Comparison of ENCODE assay signal across 28 cellular contexts in genomic region chr11:69173925-69174591, GRCh38. TPM values are rescaled to one million over a fixed set of nuclear protein-coding genes. Genes with fewer than 3 reads are reported as not detected.
DNase-seq lines count a peak whose midpoint lies in the region; FAIRE-seq and TF ChIP-seq lines count a peak whose summit lies in the region.
"Had no signal": no experiment of that assay in that cellular context is flagged by ENCODE, and none has a peak within 500 bp of the region (broad histone marks: within the 10 kb centered on the region; RNA-seq: fewer than 3 reads in every experiment).

No MANE protein-coding gene starts in this region.

- no peaks in the 10 kb centered on the region for H3K27me3 ChIP-seq in AG04450 (ENCODE audit: control insufficient read depth, insufficient read depth, low read length)
- H3K27me3 ChIP-seq in bronchial epithelial cell (ENCODE audit: control insufficient read depth, insufficient read depth, low read length), result no peaks in the 10 kb centered on the region
- H3K27me3 ChIP-seq in keratinocyte (ENCODE audit: control insufficient read depth, extremely low read depth, insufficient read depth, low read length), result peaks cover 2% of the 10 kb centered on the region
- H3K27me3 ChIP-seq: adrenal gland had no signal

- H4K20me1 ChIP-seq in keratinocyte (ENCODE audit: control insufficient read depth, extremely low read depth, insufficient read depth, low read length), result no peaks in the 10 kb centered on the region

- CTCF ChIA-PET in AG04450 (lab: Charles Lee), result interaction anchor here (0.7 kb wide), 1 partner anchor 471 kb away, joined by 3 read pairs; no protein-coding TSS in a partner anchor

- H3K9me3 ChIP-seq in AG04450 (ENCODE audit: control insufficient read depth, insufficient read depth, low read length) (peaks cover 19% of the 10 kb centered on the region), keratinocyte (ENCODE audit: control insufficient read depth, low read depth, low read length) (no peaks in the 10 kb centered on the region)
- H3K9me3 ChIP-seq: A549, adrenal gland had no signal

- DNase-seq in AG04450 (ENCODE audit: low read depth, low spot score), result peak; percentile 27
- DNase-seq in HPDE6-E6E7 (ENCODE audit: extremely low spot score), result peak; percentile 23
- DNase-seq in bronchial epithelial cell (ENCODE audit: low read depth), result peak; percentile 85
- DNase-seq in keratinocyte (ENCODE audit: low read depth, low spot score), result peak; percentile 48
- DNase-seq in SIG-M5 (lab: John Stamatoyannopoulos, UW), result no peak
- DNase-seq in NCI-H2196 (lab: John Stamatoyannopoulos, UW; ENCODE audit: unreplicated experiment), result no peak
- no peak for DNase-seq in foreskin fibroblast
- DNase-seq in caudate nucleus (lab: John Stamatoyannopoulos, UW), result no peak
- DNase-seq: activated CD4-positive, alpha-beta T cell treated with anti-CD3 and anti-CD28 coated beads for 1 hour; activated CD8-positive, alpha-beta T cell treated with anti-CD3 and anti-CD28 coated beads for 36 hours; activated gamma-delta T cell treated with Interleukin-2 at 50 U/mL for 16 hours; activated T-cell treated with anti-CD3 and anti-CD28 coated beads for 4 hours; adrenal gland; C1 segment of cervical spinal cord; central memory CD4-positive, alpha-beta T cell; dermis blood vessel endothelial cell; DND-41; Kasumi-1; mesendoderm; NCI-H1694 treated with DMSO at 0.1 percent for 48 hours; NCI-H2171; NCI-H69; nucleus accumbens; small intestine had no signal

- H3K9ac ChIP-seq in keratinocyte (ENCODE audit: control insufficient read depth, extremely low read depth, insufficient read depth, low read length), result no peak overlapping the region

- no peaks in the 10 kb centered on the region for H3K9me1 ChIP-seq in keratinocyte (ENCODE audit: control insufficient read depth, extremely low read depth, insufficient read depth, low read length)

- no peak overlapping the region for H2AFZ ChIP-seq in keratinocyte (ENCODE audit: control insufficient read depth, low read length)

- dilution Hi-C loops in keratinocyte (cut with MboI; ENCODE audit: extremely low pct_ligation_motif_present, low sequenced_read_pairs), result no loop called here

- H3K4me3 ChIP-seq in AG04450 (ENCODE audit: low read depth, low read length) (no peak overlapping the region), bronchial epithelial cell (ENCODE audit: low read depth, low read length) (no peak overlapping the region), keratinocyte (ENCODE audit: control insufficient read depth in 2 of 3, extremely low read depth in 1 of 3, insufficient read depth in 2 of 3, low read depth in 1 of 3, low read length in 3 of 3) (no peak overlapping the region), foreskin fibroblast (ENCODE audit: low read depth in 1 of 2, low read length in 2 of 2) (no peak overlapping the region)
- H3K4me3 ChIP-seq: A549, adrenal gland had no signal

- FAIRE-seq in bronchial epithelial cell (lab: Jason Lieb, UNC) (no peak), keratinocyte (lab: Jason Lieb, UNC) (peak; percentile 78)
- FAIRE-seq: A549, endometrium, frontal cortex, RCC 7860, small intestine had no signal

- peak overlapping the region; percentile 22 for H3K27ac ChIP-seq in AG04450 (ENCODE audit: low read depth, low read length)
- no peak overlapping the region for H3K27ac ChIP-seq in keratinocyte (ENCODE audit: control insufficient read depth, insufficient read depth, low read length)
- no peak overlapping the region for H3K27ac ChIP-seq in caudate nucleus (ENCODE audit: low read depth, low read length)
- H3K27ac ChIP-seq: A549, adrenal gland had no signal

- H3K79me2 ChIP-seq in keratinocyte (ENCODE audit: control insufficient read depth, insufficient read depth, low read length), result no peaks in the 10 kb centered on the region

- H3K4me1 ChIP-seq in keratinocyte (ENCODE audit: control insufficient read depth, extremely low read depth, insufficient read depth, low read length), result peaks cover 17% of the 10 kb centered on the region
- H3K4me1 ChIP-seq: A549, adrenal gland had no signal

- H3K36me3 ChIP-seq in bronchial epithelial cell (ENCODE audit: control insufficient read depth, insufficient read depth, low read length), result no peaks in the 10 kb centered on the region
- H3K36me3 ChIP-seq in keratinocyte (ENCODE audit: control insufficient read depth in 2 of 2, extremely low read depth in 1 of 2, insufficient read depth in 2 of 2, low read length in 2 of 2), result no peaks in the 10 kb centered on the region
- H3K36me3 ChIP-seq: adrenal gland had no signal

- TF ChIP-seq CTCF in AG04450 (IDR thresholded peaks at IDR 0.05; ENCODE audit: low read depth, low read length) (no peak), bronchial epithelial cell (IDR thresholded peaks at IDR 0.05; ENCODE audit: insufficient read depth, low read length, severe bottlenecking) (no peak), keratinocyte (optimal IDR thresholded peaks at IDR 0.05 in 1 of 3, IDR thresholded peaks at IDR 0.05 in 1 of 3, conservative IDR thresholded peaks at IDR 0.05 in 1 of 3; ENCODE audit: extremely low read depth in 1 of 3, insufficient read depth in 2 of 3, low read length in 3 of 3) (no peak), foreskin fibroblast (IDR thresholded peaks at IDR 0.05; ENCODE audit: low read depth, low read length) (no peak)

- H3K4me2 ChIP-seq in keratinocyte (ENCODE audit: control insufficient read depth, extremely low read depth, insufficient read depth, low read depth, low read length), result peak overlapping the region; percentile 34
- H3K4me2 ChIP-seq: A549 had no signal

- POLR2A ChIA-PET in AG04450 (lab: Yijun Ruan, JAX), result no interaction called here

RNA-seq across cellular contexts. Expression of gene SMIM38, which starts 18.3 kb away (rescaled TPM):
- polyA plus RNA-seq in AG04450 (2011; rRNA removed), result 0.09 and 0.10 TPM in 2 replicates
- polyA minus RNA-seq in AG04450 (2011; rRNA and poly(A)+ RNA removed), result 0.26 and 0.28 TPM in 2 replicates
- total RNA-seq in bronchial epithelial cell, result 0.26 and 0.38 TPM in 2 replicates
- polyA plus RNA-seq in keratinocyte, result not detected in 3 replicates
- polyA plus RNA-seq in keratinocyte (2011; ENCODE audit: low read depth), result 0.16 TPM
- not detected in 2 replicates for polyA plus RNA-seq in keratinocyte (2011; cell fraction: cytosol; rRNA removed)
- polyA plus RNA-seq in keratinocyte (2011; cell fraction: nucleus; rRNA removed), result 0.04 and 0.07 TPM in 2 replicates
- polyA plus RNA-seq in keratinocyte (2012; ENCODE audit: low replicate concordance), result 0.20 TPM in 1 of 2 replicates, not detected in the other
- not detected in 3 replicates for polyA minus RNA-seq in keratinocyte
- polyA minus RNA-seq in keratinocyte (2011; cell fraction: cytosol; rRNA and poly(A)+ RNA removed), result not detected
- polyA minus RNA-seq in keratinocyte (2011; cell fraction: nucleus; rRNA and poly(A)+ RNA removed), result not detected in 2 replicates

Comparison
In these comparisons a context has a peak if more than half of its experiments do, and no peak if none do; other contexts are left out.
1. DNase-seq: peak in AG04450 (single experiment), HPDE6-E6E7 (single experiment), bronchial epithelial cell (single experiment) and keratinocyte (single experiment); none in SIG-M5 (single experiment), NCI-H2196 (single experiment), foreskin fibroblast (0 of 2) and caudate nucleus (0 of 61).